ENCODE assay signal across 26 cellular contexts in the genomic region with DNA sequence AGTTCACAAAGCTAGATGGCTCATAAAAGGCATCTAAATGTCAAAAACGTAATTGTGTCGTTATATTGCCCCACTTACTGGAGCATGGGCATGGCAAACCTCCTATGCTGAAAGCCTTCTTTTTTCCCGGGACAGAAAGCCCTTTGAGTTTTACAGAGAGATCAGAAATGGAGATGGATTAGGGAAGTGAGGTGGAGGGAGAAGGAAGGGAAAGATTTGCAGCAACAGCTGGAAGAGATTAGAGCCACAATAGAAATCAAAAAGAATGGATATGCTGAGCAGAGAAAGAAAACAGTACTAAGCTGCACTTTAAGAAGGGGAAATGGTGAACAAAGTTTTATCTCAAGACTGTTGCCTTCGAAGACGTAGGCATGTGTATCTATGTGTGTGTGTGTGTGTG.
"Had no signal": no experiment of that assay in that cellular context is flagged by ENCODE, and none has a peak within 500 bp of the region (broad histone marks: within the 10 kb centered on the region; RNA-seq: fewer than 3 reads in every experiment).

No MANE protein-coding gene starts in this region.

- H3K4me1 ChIP-seq: esophagus squamous epithelium, gastroesophageal sphincter, parathyroid adenoma, testis, transverse colon had no signal

- H3K4me3 ChIP-seq: esophagus squamous epithelium, gastroesophageal sphincter, testis, transverse colon had no signal

- H3K9ac ChIP-seq: parathyroid adenoma had no signal

- H3K9me3 ChIP-seq: esophagus squamous epithelium, gastroesophageal sphincter, testis, transverse colon had no signal

- FAIRE-seq: bronchial epithelial cell, keratinocyte had no signal

- H3K27me3 ChIP-seq: gastroesophageal sphincter, testis, transverse colon had no signal

- DNase-seq: activated CD4-positive, alpha-beta memory T cell treated with anti-CD3 and anti-CD28 coated beads for 36 hours; activated CD4-positive, alpha-beta T cell treated with anti-CD3 and anti-CD28 coated beads, Interleukin-2, amount 10 ng/mL, durations not matched to agents 24 days and 14 days; activated CD4-positive, CD25-positive, alpha-beta regulatory T cell treated with anti-CD3 and anti-CD28 coated beads, Interleukin-2, amount 50 U/mL, for 72 hours; activated CD8-positive, alpha-beta memory T cell treated with anti-CD3 and anti-CD28 coated beads, Interleukin-2, amount 50 U/mL, for 48 hours; activated gamma-delta T cell treated with Interleukin-2 at 50 U/mL for 16 hours; activated naive CD8-positive, alpha-beta T cell treated with anti-CD3 and anti-CD28 coated beads, Interleukin-2, amount 50 U/mL, for 24 hours; activated T-cell treated with anti-CD3 and anti-CD28 coated beads, Interleukin-2, amount 50 U/mL, for 24 hours; esophagus squamous epithelium; head of caudate nucleus; hippocampal formation; left cardiac atrium; left ventricle myocardium superior; mammary epithelial cell; naive B cell; occipital lobe; right cardiac atrium; stimulated activated CD4-positive, alpha-beta T cell treated with anti-CD3 and anti-CD28 coated beads, Interleukin-2, amount 100 ng/mL, for 48 hours; stimulated activated naive CD8-positive, alpha-beta T cell treated with anti-CD3 and anti-CD28 coated beads, Interleukin-15, Interleukin-2, amounts not matched to agents 100 U/mL and 50 U/mL, for 24 hours; T-helper 2 cell; testis; transverse colon had no signal

- H3K27ac ChIP-seq: epithelial cell of prostate, esophagus squamous epithelium, gastroesophageal sphincter, parathyroid adenoma, testis, transverse colon had no signal

- H3K79me2 ChIP-seq: parathyroid adenoma had no signal

- H3K36me3 ChIP-seq: esophagus squamous epithelium, gastroesophageal sphincter, transverse colon had no signal

- H2AFZ ChIP-seq: parathyroid adenoma had no signal
